ENCODE assay signal across 17 cellular contexts in genomic region chr20:23121766-23122095, GRCh38. TPM values are rescaled to one million over a fixed set of nuclear protein-coding genes. Genes with fewer than 3 reads are reported as not detected.
"Had no signal": no experiment of that assay in that cellular context is flagged by ENCODE, and none has a peak within 500 bp of the region (broad histone marks: within the 10 kb centered on the region; RNA-seq: fewer than 3 reads in every experiment).

No MANE protein-coding gene starts in this region.

- DNase-seq: cerebellar nuclear complex; dermis blood vessel endothelial cell; foreskin keratinocyte; immature natural killer cell; lower lobe of right lung; midbrain; stimulated activated CD4-positive, alpha-beta T cell treated with anti-CD3 and anti-CD28 coated beads, Interleukin-4, amount 100 ng/mL, for 24 hours; stimulated activated naive CD8-positive, alpha-beta T cell treated with anti-CD3 and anti-CD28 coated beads, Interleukin-15, amount 100 ng/mL, for 72 hours; testis had no signal

- FAIRE-seq: colon, keratinocyte had no signal

- H3K27ac ChIP-seq: foreskin keratinocyte, lower lobe of right lung, parathyroid adenoma, testis, tibial nerve had no signal

- H3K36me3 ChIP-seq: left lung, lower lobe of right lung, tibial nerve had no signal

- H3K9me3 ChIP-seq: left lung, lower lobe of right lung, testis, tibial nerve had no signal

- H3K4me3 ChIP-seq: left lung, lower lobe of right lung, smooth muscle cell, testis, tibial nerve had no signal

- ATAC-seq: foreskin keratinocyte; left lung; lower lobe of right lung; natural killer cell treated with Interleukin-12 subunit alpha and Interleukin-12 subunit beta and Interleukin-15 and Interleukin-18, amount 100 ng/mL, for 72 hours; stimulated activated memory B cell treated with anti-CD40 and anti-IgM and Interleukin-4, amounts not matched to agents 10 μg/mL and 1 μg/mL and 100 μg/mL, for 72 hours; stimulated activated naive CD8-positive, alpha-beta T cell treated with anti-CD3 and anti-CD28 coated beads, Interleukin-15, amount 100 ng/mL, for 72 hours had no signal

- H2AFZ ChIP-seq: parathyroid adenoma had no signal

- H3K4me1 ChIP-seq: foreskin keratinocyte, testis had no signal

- H3K9ac ChIP-seq: parathyroid adenoma had no signal

- H3K27me3 ChIP-seq: foreskin keratinocyte, left lung, testis, tibial nerve had no signal

- H3K79me2 ChIP-seq: parathyroid adenoma had no signal

RNA-seq across cellular contexts. Expression of gene CD93, which starts 35.6 kb away (rescaled TPM):
- total RNA-seq: foreskin keratinocyte, smooth muscle cell had no signal
- polyA plus RNA-seq: foreskin keratinocyte, keratinocyte, smooth muscle cell had no signal
